Comparison of ENCODE assay signal across 26 cellular contexts in genomic region chr2:224178085-224178484, GRCh38.
DNase-seq lines count a peak whose midpoint lies in the region; ATAC-seq, FAIRE-seq and TF ChIP-seq lines count a peak whose summit lies in the region.
"Had no signal": no experiment of that assay in that cellular context is flagged by ENCODE, and none has a peak within 500 bp of the region (broad histone marks: within the 10 kb centered on the region; RNA-seq: fewer than 3 reads in every experiment).

No MANE protein-coding gene starts in this region.

- H2BK15ac ChIP-seq in IMR-90 (ENCODE audit: low read depth, low read length), result no peak overlapping the region

- no peak overlapping the region for H3K23ac ChIP-seq in IMR-90 (ENCODE audit: low read depth, low read length)

- H3K4me2 ChIP-seq in IMR-90 (ENCODE audit: low read depth, low read length) (no peak overlapping the region), mammary epithelial cell (ENCODE audit: insufficient read depth, low read depth, low read length) (no peak overlapping the region), keratinocyte (ENCODE audit: control insufficient read depth, extremely low read depth, insufficient read depth, low read depth, low read length) (peak overlapping the region; percentile 25)

- H3K4me1 ChIP-seq in IMR-90 (ENCODE audit: control insufficient read depth, insufficient read depth, low read length), result peaks cover 2% of the 10 kb centered on the region
- H3K4me1 ChIP-seq in mammary epithelial cell (ENCODE audit: insufficient read depth, low read length), result peaks cover 4% of the 10 kb centered on the region
- peaks cover 22% of the 10 kb centered on the region for H3K4me1 ChIP-seq in keratinocyte (ENCODE audit: control insufficient read depth, extremely low read depth, insufficient read depth, low read length)
- H3K4me1 ChIP-seq in endodermal cell (ENCODE audit: control insufficient read depth, insufficient read depth, low read length), result peaks cover 3% of the 10 kb centered on the region
- no peaks in the 10 kb centered on the region for H3K4me1 ChIP-seq in colonic mucosa
- no peaks in the 10 kb centered on the region for H3K4me1 ChIP-seq in tibial artery
- H3K4me1 ChIP-seq: heart left ventricle had no signal

- H2BK120ac ChIP-seq in IMR-90 (ENCODE audit: low read depth, low read length), result no peak overlapping the region

- no peak overlapping the region for H3K14ac ChIP-seq in IMR-90 (replicated peaks; ENCODE audit: low read depth, low read length)

- TF ChIP-seq POLR2A in IMR-90 (IDR thresholded peaks at IDR 0.05; ENCODE audit: low read depth, low read length), result no peak

- no peak overlapping the region for H3K27ac Mint-ChIP-seq in endodermal cell
- H3K27ac Mint-ChIP-seq: IgD-negative memory B cell; naive thymus-derived CD4-positive, alpha-beta T cell; T-helper 17 cell had no signal

- H3K27me3 ChIP-seq in AG04450 (ENCODE audit: control insufficient read depth, insufficient read depth, low read length) (no peaks in the 10 kb centered on the region), IMR-90 (ENCODE audit: control insufficient read depth, insufficient read depth, low read length) (no peaks in the 10 kb centered on the region), mammary epithelial cell (ENCODE audit: insufficient read depth, low read length) (no peaks in the 10 kb centered on the region), keratinocyte (ENCODE audit: control insufficient read depth, extremely low read depth, insufficient read depth, low read length) (no peaks in the 10 kb centered on the region), endodermal cell (ENCODE audit: control insufficient read depth, insufficient read depth, low read length, poor library complexity, severe bottlenecking) (no peaks in the 10 kb centered on the region), colonic mucosa (no peaks in the 10 kb centered on the region), tibial artery (no peaks in the 10 kb centered on the region)
- H3K27me3 ChIP-seq: cardiac muscle cell, heart left ventricle had no signal

- H3K9me3 ChIP-seq in AG04450 (ENCODE audit: control insufficient read depth, insufficient read depth, low read length) (no peaks in the 10 kb centered on the region), IMR-90 (ENCODE audit: control insufficient read depth, insufficient read depth, low read length) (no peaks in the 10 kb centered on the region), mammary epithelial cell (replicated peaks; ENCODE audit: insufficient read depth, low read length) (no peaks in the 10 kb centered on the region), keratinocyte (ENCODE audit: control insufficient read depth, low read depth, low read length) (peaks cover 2% of the 10 kb centered on the region), endodermal cell (ENCODE audit: control insufficient read depth, low read length) (peaks cover 5% of the 10 kb centered on the region), colonic mucosa (no peaks in the 10 kb centered on the region), tibial artery (no peaks in the 10 kb centered on the region)
- H3K9me3 ChIP-seq: heart left ventricle, thoracic aorta had no signal

- no peak overlapping the region for H2AK5ac ChIP-seq in IMR-90 (ENCODE audit: low read depth, low read length)

- no peak overlapping the region for H3K4ac ChIP-seq in IMR-90 (ENCODE audit: low read depth, low read length)

- intact Hi-C loops in IMR-90 (cut with micrococcal nuclease), result no loop called here
- intact Hi-C loops in mammary epithelial cell (cut with micrococcal nuclease), result no loop called here
- intact Hi-C loops in colonic mucosa (cut with DNase I), result no loop called here
- intact Hi-C loops in tibial artery (cut with DNase I; ENCODE audit: low total_unique reads), result no loop called here

- TF ChIP-seq CTCF in AG04450 (IDR thresholded peaks at IDR 0.05; ENCODE audit: low read depth, low read length) (no peak), IMR-90 (conservative IDR thresholded peaks at IDR 0.05; ENCODE audit: low read depth, low read length) (no peak), mammary epithelial cell (conservative IDR thresholded peaks at IDR 0.05 in 1 of 2, IDR thresholded peaks at IDR 0.05 in 1 of 2; ENCODE audit: extremely low read depth in 1 of 2, insufficient read depth in 1 of 2, low read depth in 1 of 2, low read length in 2 of 2) (no peak), keratinocyte (optimal IDR thresholded peaks at IDR 0.05 in 1 of 3, IDR thresholded peaks at IDR 0.05 in 1 of 3, conservative IDR thresholded peaks at IDR 0.05 in 1 of 3; ENCODE audit: extremely low read depth in 1 of 3, insufficient read depth in 2 of 3, low read length in 3 of 3) (no peak), endodermal cell (conservative IDR thresholded peaks at IDR 0.05) (no peak), colonic mucosa (IDR thresholded peaks at IDR 0.05) (no peak), tibial artery (IDR thresholded peaks at IDR 0.05) (no peak)

- CTCF ChIA-PET in AG04450 (lab: Charles Lee), result interaction anchor here (1.0 kb wide), 1 partner anchor 184 kb away, joined by 4 read pairs; no protein-coding TSS in a partner anchor
- CTCF ChIA-PET in IMR-90 (lab: Yijun Ruan, JAX), result interaction anchor here (0.7 kb wide), 1 partner anchor 208 kb away, joined by 3 read pairs; no protein-coding TSS in a partner anchor
- CTCF ChIA-PET in mammary epithelial cell (lab: Charles Lee; ENCODE audit: low non-redundant PET), result no interaction called here

- no peak for FAIRE-seq in keratinocyte (lab: Jason Lieb, UNC)

- H4K91ac ChIP-seq in IMR-90 (ENCODE audit: insufficient read depth, low read depth, low read length), result no peak overlapping the region

- no peaks in the 10 kb centered on the region for H3K79me1 ChIP-seq in IMR-90 (ENCODE audit: low read depth in 1 of 2, low read length in 2 of 2)

- WGBS in IMR-90 (ENCODE audit: extremely low coverage in 2 of 2, insufficient read length in 1 of 2), 2 experiments, result no CpG with 5 or more reads among the region's 4 CpGs
- 39% methylated on average over 4 of the region's 4 CpGs for WGBS in mammary epithelial cell (ENCODE audit: low coverage, missing lambda C conversion rate)
- WGBS in endodermal cell (ENCODE audit: insufficient coverage in 1 of 2, insufficient read length in 1 of 2), 2 experiments, result 80 to 91% methylated on average over 2 to 4 of the region's 4 CpGs

- no peaks in the 10 kb centered on the region for H3K36me3 Mint-ChIP-seq in endodermal cell (ENCODE audit: low read depth)
- H3K36me3 Mint-ChIP-seq: IgD-negative memory B cell; naive thymus-derived CD4-positive, alpha-beta T cell had no signal

- no peaks in the 10 kb centered on the region for H3K4me1 Mint-ChIP-seq in endodermal cell
- H3K4me1 Mint-ChIP-seq: IgD-negative memory B cell; naive thymus-derived CD4-positive, alpha-beta T cell; T-helper 17 cell had no signal

- no peak overlapping the region for H3K56ac ChIP-seq in IMR-90 (ENCODE audit: extremely low read depth, insufficient read depth, low read length)

- H3K9ac ChIP-seq in IMR-90 (ENCODE audit: low read depth, low read length) (no peak overlapping the region), mammary epithelial cell (ENCODE audit: insufficient read depth, low read length) (no peak overlapping the region), keratinocyte (ENCODE audit: control insufficient read depth, extremely low read depth, insufficient read depth, low read length) (no peak overlapping the region), endodermal cell (ENCODE audit: extremely low read depth, low read length, poor library complexity, severe bottlenecking) (no peak overlapping the region), colonic mucosa (ENCODE audit: low read depth in 2 of 2, low read length in 2 of 2) (no peak overlapping the region)

- peak; percentile 6 for DNase-seq in AG04450 (ENCODE audit: low read depth, low spot score)
- peak; percentile 48 for DNase-seq in IMR-90
- DNase-seq in mammary epithelial cell, result peak; percentile 53
- DNase-seq in keratinocyte (ENCODE audit: low read depth, low spot score), result no peak
- DNase-seq in endodermal cell, result no peak
- no peak for DNase-seq in iPS-NIHi11 (ENCODE audit: low spot score)
- DNase-seq in colonic mucosa, result no peak
- DNase-seq in tibial artery, result no peak
- DNase-seq: activated gamma-delta T cell treated with Interleukin-2 at 50 U/mL for 16 hours; activated T-cell treated with anti-CD3 and anti-CD28 coated beads, Interleukin-2, amount 50 U/mL, for 1 hour; Calu3; EL; heart left ventricle; naive thymus-derived CD4-positive, alpha-beta T cell; NCI-H1436; NCI-H2107; NCI-H524; retina; stimulated activated CD4-positive, alpha-beta T cell treated with anti-CD3 and anti-CD28 coated beads, Interleukin-4, amount 100 ng/mL, for 4 hours; stimulated activated naive CD4-positive, alpha-beta T cell; T-helper 17 cell had no signal

- H3K18ac ChIP-seq in IMR-90 (ENCODE audit: low read depth, low read length), result no peak overlapping the region

- ATAC-seq in IMR-90 (ENCODE audit: low read depth), result peak; percentile 51
- ATAC-seq: heart left ventricle; left lobe of liver; naive thymus-derived CD4-positive, alpha-beta T cell; T-helper 17 cell had no signal

- H3K4me3 ChIP-seq in AG04450 (ENCODE audit: low read depth, low read length), result no peak overlapping the region
- no peak overlapping the region for H3K4me3 ChIP-seq in IMR-90 (ENCODE audit: insufficient read depth, low read depth, low read length)
- H3K4me3 ChIP-seq in mammary epithelial cell (replicated peaks in 1 of 3; ENCODE audit: insufficient read depth in 1 of 3, low read depth in 2 of 3, low read length in 3 of 3), result no peak overlapping the region
- no peak overlapping the region for H3K4me3 ChIP-seq in keratinocyte (ENCODE audit: control insufficient read depth in 2 of 3, extremely low read depth in 1 of 3, insufficient read depth in 2 of 3, low read depth in 1 of 3, low read length in 3 of 3)
- no peak overlapping the region for H3K4me3 ChIP-seq in endodermal cell (ENCODE audit: low read length)
- H3K4me3 ChIP-seq in colonic mucosa, result no peak overlapping the region
- no peak overlapping the region for H3K4me3 ChIP-seq in tibial artery
- H3K4me3 ChIP-seq: cardiac muscle cell, heart left ventricle, thoracic aorta had no signal

- H4K8ac ChIP-seq in IMR-90 (ENCODE audit: low read depth in 2 of 2, low read length in 2 of 2), result no peak overlapping the region

- H3K79me2 ChIP-seq in mammary epithelial cell (ENCODE audit: insufficient read depth, low read length), result no peaks in the 10 kb centered on the region
- H3K79me2 ChIP-seq in keratinocyte (ENCODE audit: control insufficient read depth, insufficient read depth, low read length), result no peaks in the 10 kb centered on the region

- 0 out of 2 replicates have a peak, but pooled peaks cover 2% of the 10 kb centered on the region for H3K9me1 ChIP-seq in IMR-90 (ENCODE audit: insufficient read depth, low read length)
- no peaks in the 10 kb centered on the region for H3K9me1 ChIP-seq in keratinocyte (ENCODE audit: control insufficient read depth, extremely low read depth, insufficient read depth, low read length)

- H2AK9ac ChIP-seq in IMR-90 (replicated peaks; ENCODE audit: low read depth, low read length, poor library complexity), result no peak overlapping the region

- peaks cover 14% of the 10 kb centered on the region for H3K9me3 Mint-ChIP-seq in endodermal cell
- H3K9me3 Mint-ChIP-seq: naive thymus-derived CD4-positive, alpha-beta T cell had no signal

- BruUV-seq in IMR-90 (replicated peaks; lab: Mats Ljungman, UMichigan) (no TSS peak), mammary epithelial cell (replicated peaks; lab: Mats Ljungman, UMichigan) (no TSS peak)

- dilution Hi-C loops in IMR-90 (cut with HindIII; ENCODE audit: low sequenced_read_pairs, unreplicated experiment) (no loop called here), mammary epithelial cell (cut with HindIII; ENCODE audit: low sequenced_read_pairs) (no loop called here), keratinocyte (cut with MboI; ENCODE audit: extremely low pct_ligation_motif_present, low sequenced_read_pairs) (no loop called here)

- no peak overlapping the region for H2BK5ac ChIP-seq in IMR-90 (ENCODE audit: low read depth, low read length, poor library complexity, severe bottlenecking)

- H3K27ac ChIP-seq in AG04450 (ENCODE audit: low read depth, low read length) (no peak overlapping the region), IMR-90 (ENCODE audit: insufficient read depth, low read length) (no peak overlapping the region), mammary epithelial cell (ENCODE audit: insufficient read depth, low read depth, low read length) (no peak overlapping the region), keratinocyte (ENCODE audit: control insufficient read depth, insufficient read depth, low read length) (no peak overlapping the region), endodermal cell (ENCODE audit: low read depth, low read length) (no peak overlapping the region), colonic mucosa (no peak overlapping the region), tibial artery (no peak overlapping the region)
- H3K27ac ChIP-seq: C4-2B, cardiac muscle cell, heart left ventricle, thoracic aorta had no signal

- H2AFZ ChIP-seq in IMR-90 (replicated peaks; ENCODE audit: low read length, poor library complexity) (no peak overlapping the region), mammary epithelial cell (ENCODE audit: low read depth, low read length) (no peak overlapping the region), keratinocyte (ENCODE audit: control insufficient read depth, low read length) (peak overlapping the region; percentile 29)

- in situ Hi-C loops in IMR-90 (cut with MboI; ENCODE audit: low sequenced_read_pairs), result no loop called here
- in situ Hi-C loops in mammary epithelial cell (cut with MboI; ENCODE audit: low sequenced_read_pairs in 2 of 2), result no loop called here

- no peak overlapping the region for H2BK20ac ChIP-seq in IMR-90 (ENCODE audit: low read depth, low read length)

- no peak overlapping the region for H4K5ac ChIP-seq in IMR-90 (ENCODE audit: low read depth, low read length)

- H3K36me3 ChIP-seq in IMR-90 (ENCODE audit: control insufficient read depth, insufficient read depth, low read length) (no peaks in the 10 kb centered on the region), mammary epithelial cell (ENCODE audit: insufficient read depth, low read length) (no peaks in the 10 kb centered on the region), keratinocyte (ENCODE audit: control insufficient read depth in 2 of 2, extremely low read depth in 1 of 2, insufficient read depth in 2 of 2, low read length in 2 of 2) (no peaks in the 10 kb centered on the region), endodermal cell (ENCODE audit: control insufficient read depth, insufficient read depth, low read length) (no peaks in the 10 kb centered on the region), colonic mucosa (no peaks in the 10 kb centered on the region), tibial artery (no peaks in the 10 kb centered on the region)
- H3K36me3 ChIP-seq: cardiac muscle cell, heart left ventricle, thoracic aorta had no signal

- POLR2A ChIA-PET in AG04450 (lab: Yijun Ruan, JAX), result interaction anchor here (1.2 kb wide), 1 partner anchor 14 kb away, joined by 3 read pairs; no protein-coding TSS in a partner anchor
- POLR2A ChIA-PET in IMR-90 (lab: Charles Lee; ENCODE audit: unreplicated experiment), result no interaction called here

- peaks cover 16% of the 10 kb centered on the region for H3K27me3 Mint-ChIP-seq in endodermal cell (ENCODE audit: insufficient read depth)

- TF ChIP-seq RAD21 in IMR-90 (IDR thresholded peaks at IDR 0.05; ENCODE audit: low read length), result no peak

- no peak overlapping the region for H3K4me3 Mint-ChIP-seq in endodermal cell
- H3K4me3 Mint-ChIP-seq: IgD-negative memory B cell; naive thymus-derived CD4-positive, alpha-beta T cell; T-helper 17 cell had no signal

- H4K20me1 ChIP-seq in IMR-90 (ENCODE audit: insufficient read depth, low read length) (no peaks in the 10 kb centered on the region), mammary epithelial cell (ENCODE audit: insufficient read depth, low read length) (no peaks in the 10 kb centered on the region), keratinocyte (ENCODE audit: control insufficient read depth, extremely low read depth, insufficient read depth, low read length) (no peaks in the 10 kb centered on the region)

Comparison
In these comparisons a context has a peak if more than half of its experiments do, and no peak if none do; other contexts are left out.
1. DNase-seq: peak in AG04450 (single experiment), IMR-90 (single experiment) and mammary epithelial cell (single experiment); none in keratinocyte (single experiment), endodermal cell (single experiment), iPS-NIHi11 (single experiment), colonic mucosa (single experiment) and tibial artery (0 of 2).